Comparison of ENCODE assay signal across 19 cellular contexts in the genomic region with DNA sequence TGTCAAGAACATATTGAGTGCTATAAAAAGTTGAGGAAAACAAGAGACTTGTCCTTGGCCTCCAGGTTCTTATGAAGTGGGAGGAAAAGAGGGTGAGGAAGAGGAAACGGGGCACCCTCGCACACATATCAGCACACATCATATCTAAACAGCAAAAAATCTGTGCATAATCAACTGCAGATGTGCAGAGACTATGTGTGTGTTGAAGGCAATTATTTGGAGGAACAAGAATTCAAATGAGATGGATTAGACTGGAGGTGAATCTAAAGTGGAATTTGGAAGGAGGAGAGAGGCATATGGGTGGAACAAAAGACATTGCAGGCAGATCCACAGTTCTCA.
DNase-seq lines count a peak whose midpoint lies in the region; ATAC-seq and TF ChIP-seq lines count a peak whose summit lies in the region.
"Had no signal": no experiment of that assay in that cellular context is flagged by ENCODE, and none has a peak within 500 bp of the region (broad histone marks: within the 10 kb centered on the region; RNA-seq: fewer than 3 reads in every experiment).

No MANE protein-coding gene starts in this region.

- peaks cover 22% of the 10 kb centered on the region for H3K36me3 Mint-ChIP-seq in HFFc6 (ENCODE audit: low read depth)
- H3K36me3 Mint-ChIP-seq in neural progenitor cell = no peaks in the 10 kb centered on the region
- H3K36me3 Mint-ChIP-seq: activated naive CD4-positive, alpha-beta T cell treated with anti-CD3 and anti-CD28 coated beads, Interleukin-2, amount 50 U/mL, for 24 hours had no signal

- no peak overlapping the region for H3K4me2 ChIP-seq in neural progenitor cell

- H3K9ac ChIP-seq in adipocyte (ENCODE audit: low read length) = no peak overlapping the region
- no peak overlapping the region for H3K9ac ChIP-seq in neural progenitor cell

- no peaks in the 10 kb centered on the region for H3K79me2 ChIP-seq in neural progenitor cell (ENCODE audit: low read depth)

- H3K4me1 Mint-ChIP-seq in HFFc6 (ENCODE audit: low read depth) (peaks cover 77% of the 10 kb centered on the region), neural progenitor cell (peaks cover 45% of the 10 kb centered on the region)

- H3K4me3 Mint-ChIP-seq in HFFc6 = peak overlapping the region; percentile 68
- H3K4me3 Mint-ChIP-seq in neural progenitor cell = peak overlapping the region; percentile 38
- H3K4me3 Mint-ChIP-seq: activated naive CD4-positive, alpha-beta T cell treated with anti-CD3 and anti-CD28 coated beads, Interleukin-2, amount 50 U/mL, for 24 hours; H9 had no signal

- H3K4me3 ChIP-seq in adipocyte (ENCODE audit: low read length) = peak overlapping the region; percentile 33
- no peak overlapping the region for H3K4me3 ChIP-seq in neural progenitor cell
- H3K4me3 ChIP-seq: mucosa of descending colon had no signal

- H2AFZ ChIP-seq in neural progenitor cell (replicated peaks) = no peak overlapping the region

- H3K9me3 ChIP-seq in adipocyte (ENCODE audit: control insufficient read depth, low read length) (no peaks in the 10 kb centered on the region), neural progenitor cell (ENCODE audit: low read depth) (no peaks in the 10 kb centered on the region)
- H3K9me3 ChIP-seq: mucosa of descending colon had no signal

- H3K27ac Mint-ChIP-seq in HFFc6 (peak overlapping the region; percentile 99), neural progenitor cell (no peak overlapping the region)
- H3K27ac Mint-ChIP-seq: activated naive CD4-positive, alpha-beta T cell treated with anti-CD3 and anti-CD28 coated beads, Interleukin-2, amount 50 U/mL, for 24 hours; H9 had no signal

- peaks cover 5% of the 10 kb centered on the region for H3K27me3 Mint-ChIP-seq in HFFc6 (ENCODE audit: insufficient read depth)
- peaks cover 11% of the 10 kb centered on the region for H3K27me3 Mint-ChIP-seq in neural progenitor cell (ENCODE audit: insufficient read depth, low read depth)

- H3K4me1 ChIP-seq in adipocyte (ENCODE audit: control insufficient read depth, insufficient read depth, low read length) (peaks cover 28% of the 10 kb centered on the region), neural progenitor cell (peaks cover 44% of the 10 kb centered on the region)

- no peak for TF ChIP-seq CTCF in HFFc6 (IDR thresholded peaks at IDR 0.05)
- no peak for TF ChIP-seq CTCF in neural progenitor cell (IDR thresholded peaks at IDR 0.05)

- H3K36me3 ChIP-seq in adipocyte (ENCODE audit: control insufficient read depth, insufficient read depth, low read length, severe bottlenecking) = no peaks in the 10 kb centered on the region
- H3K36me3 ChIP-seq in neural progenitor cell = no peaks in the 10 kb centered on the region

- no peak overlapping the region for H3K27ac ChIP-seq in neural progenitor cell

- H3K9me3 Mint-ChIP-seq in HFFc6 (no peaks in the 10 kb centered on the region), neural progenitor cell (no peaks in the 10 kb centered on the region)
- H3K9me3 Mint-ChIP-seq: activated naive CD4-positive, alpha-beta T cell treated with anti-CD3 and anti-CD28 coated beads, Interleukin-2, amount 50 U/mL, for 24 hours; H9 had no signal

- no peak for ATAC-seq in HG03457 (IDR thresholded peaks at IDR 0.05; ENCODE audit: unreplicated experiment)
- ATAC-seq: mucosa of descending colon had no signal

- H3K27me3 ChIP-seq in adipocyte (replicated peaks; ENCODE audit: control insufficient read depth, insufficient read depth, low read length) (no peaks in the 10 kb centered on the region), neural progenitor cell (no peaks in the 10 kb centered on the region)

- no peaks in the 10 kb centered on the region for H4K20me1 ChIP-seq in neural progenitor cell (ENCODE audit: low read depth)

- H3F3A ChIP-seq in neural progenitor cell (ENCODE audit: low read depth) = peaks cover 16% of the 10 kb centered on the region

- peak; percentile 16 for DNase-seq in ELR (ENCODE audit: low read depth)
- peak; percentile 79 for DNase-seq in HFFc6
- DNase-seq in adipocyte (ENCODE audit: low read depth) = peak; percentile 56
- no peak for DNase-seq in neural progenitor cell (ENCODE audit: low spot score)
- no peak for DNase-seq in H4 (ENCODE audit: low spot score)
- no peak for DNase-seq in SKM-1 (lab: John Stamatoyannopoulos, UW; ENCODE audit: unreplicated experiment)
- DNase-seq in hepatic stellate cell (ENCODE audit: low spot score) = no peak
- DNase-seq: activated CD4-positive, alpha-beta T cell treated with anti-CD3 and anti-CD28 coated beads, Interleukin-2, amount 50 U/mL, for 1 hour; activated T-cell treated with anti-CD3 and anti-CD28 coated beads for 4 hours; AML-193; dermis blood vessel endothelial cell; H9; mucosa of descending colon; NCI-H1048; NCI-H2081 treated with DMSO at 0.1 percent for 48 hours; NCI-H526 treated with DMSO at 0.1 percent for 48 hours; stimulated activated CD4-positive, alpha-beta T cell treated with anti-CD3 and anti-CD28 coated beads, Interleukin-4, amount 100 ng/mL, for 1 hour had no signal

Comparison
In these comparisons a context has a peak if more than half of its experiments do, and no peak if none do; other contexts are left out.
1. DNase-seq: peak in ELR (single experiment), HFFc6 (single experiment) and adipocyte (single experiment); none in neural progenitor cell (single experiment), H4 (single experiment), SKM-1 (single experiment) and hepatic stellate cell (single experiment).